In genomic region chr3:122689587-122689986, GRCh38 we compare ENCODE assay signal across 19 cellular contexts. TPM values are rescaled to one million over a fixed set of nuclear protein-coding genes. Genes with fewer than 3 reads are reported as not detected.
A peak's percentile ranks its signal among the peaks of the same experiment; 100 is the strongest.
DNase-seq lines count a peak whose midpoint lies in the region; ATAC-seq and TF ChIP-seq lines count a peak whose summit lies in the region.
"Had no signal": no experiment of that assay in that cellular context is flagged by ENCODE, and none has a peak within 500 bp of the region (broad histone marks: within the 10 kb centered on the region; RNA-seq: fewer than 3 reads in every experiment).

No MANE protein-coding gene starts in this region.

- peak overlapping the region; percentile 21 for H3K27ac ChIP-seq in hepatocyte
- no peak overlapping the region for H3K27ac ChIP-seq in testis
- H3K27ac ChIP-seq: BLaER1, right atrium auricular region had no signal

- H3K4me1 Mint-ChIP-seq in CD14-positive monocyte: peaks cover 12% of the 10 kb centered on the region
- H3K4me1 Mint-ChIP-seq in activated naive CD8-positive, alpha-beta T cell treated with anti-CD3 and anti-CD28 coated beads for 36 hours: peaks cover 17% of the 10 kb centered on the region
- H3K4me1 Mint-ChIP-seq in activated T-helper 17 cell treated with anti-CD3 and anti-CD28 coated beads, Interleukin-2, amount 50 U/mL, for 72 hours: peaks cover 8% of the 10 kb centered on the region
- H3K4me1 Mint-ChIP-seq: GM23338, nephron progenitor cell had no signal

- TF ChIP-seq CTCF in CD14-positive monocyte (IDR thresholded peaks at IDR 0.05) (no peak), hepatocyte (IDR thresholded peaks at IDR 0.05; ENCODE audit: poor library complexity) (no peak), testis (IDR thresholded peaks at IDR 0.05) (no peak)

- no peak for ATAC-seq in activated T-helper 17 cell treated with anti-CD3 and anti-CD28 coated beads, Interleukin-2, amount 50 U/mL, for 72 hours (replicated peaks)
- ATAC-seq in GM18502 (IDR thresholded peaks at IDR 0.05; ENCODE audit: poor library complexity, unreplicated experiment): no peak
- ATAC-seq: GM23338 had no signal

- no peaks in the 10 kb centered on the region for H3K27me3 Mint-ChIP-seq in CD14-positive monocyte (ENCODE audit: low read depth in 3 of 3)
- no peaks in the 10 kb centered on the region for H3K27me3 Mint-ChIP-seq in activated naive CD8-positive, alpha-beta T cell treated with anti-CD3 and anti-CD28 coated beads for 36 hours
- no peaks in the 10 kb centered on the region for H3K27me3 Mint-ChIP-seq in activated T-helper 17 cell treated with anti-CD3 and anti-CD28 coated beads, Interleukin-2, amount 50 U/mL, for 72 hours

- H4K20me1 ChIP-seq in hepatocyte (ENCODE audit: insufficient read depth, poor library complexity, severe bottlenecking): no peaks in the 10 kb centered on the region
- H4K20me1 ChIP-seq: BLaER1 had no signal

- H3K36me3 ChIP-seq in hepatocyte (replicated peaks; ENCODE audit: insufficient read depth, low read depth) (no peaks in the 10 kb centered on the region), testis (ENCODE audit: low read depth, missing control alignments) (no peaks in the 10 kb centered on the region)

- no peak overlapping the region for H3K4me3 ChIP-seq in hepatocyte
- H3K4me3 ChIP-seq in testis: no peak overlapping the region
- H3K4me3 ChIP-seq: BLaER1, GM23338, right atrium auricular region had no signal

- H3K9me2 ChIP-seq in hepatocyte (replicated peaks; ENCODE audit: insufficient read depth): no peaks in the 10 kb centered on the region

- H3K79me2 ChIP-seq in hepatocyte: peaks cover 4% of the 10 kb centered on the region

- H2AFZ ChIP-seq in hepatocyte: no peak overlapping the region
- H2AFZ ChIP-seq: GM23338 had no signal

- H3K9me3 ChIP-seq in hepatocyte (ENCODE audit: low read depth) (no peaks in the 10 kb centered on the region), testis (no peaks in the 10 kb centered on the region)
- H3K9me3 ChIP-seq: BLaER1, right atrium auricular region had no signal

- DNase-seq in CD14-positive monocyte (ENCODE audit: low spot score) (no peak), LHCN-M2 (ENCODE audit: low read depth) (peak; percentile 24), hepatocyte (ENCODE audit: low spot score) (peak; percentile 71), NCI-H345 (lab: John Stamatoyannopoulos, UW) (no peak), testis (no peak)
- DNase-seq in activated naive CD8-positive, alpha-beta T cell treated with anti-CD3 and anti-CD28 coated beads for 36 hours: no peak
- DNase-seq: amniotic stem cell; DND-41; effector memory CD4-positive, alpha-beta T cell; NCI-H1105; nephron progenitor cell; Right ventricle myocardium superior; stimulated activated CD4-positive, alpha-beta T cell treated with anti-CD3 and anti-CD28 coated beads, Interleukin-4, amount 100 ng/mL, for 4 hours; stimulated activated naive CD4-positive, alpha-beta T cell had no signal

- TF ChIP-seq POLR2A in testis (IDR thresholded peaks at IDR 0.05): no peak

- H3K4me1 ChIP-seq in hepatocyte (ENCODE audit: insufficient read depth) (peaks cover 5% of the 10 kb centered on the region), testis (no peaks in the 10 kb centered on the region)
- H3K4me1 ChIP-seq: right atrium auricular region had no signal

- H3K9me3 Mint-ChIP-seq in CD14-positive monocyte: peaks cover 0 to 3% (median 0%) of the 10 kb centered on the region in 7 donors
- H3K9me3 Mint-ChIP-seq in activated naive CD8-positive, alpha-beta T cell treated with anti-CD3 and anti-CD28 coated beads for 36 hours: no peaks in the 10 kb centered on the region
- no peaks in the 10 kb centered on the region for H3K9me3 Mint-ChIP-seq in activated T-helper 17 cell treated with anti-CD3 and anti-CD28 coated beads, Interleukin-2, amount 50 U/mL, for 72 hours
- H3K9me3 Mint-ChIP-seq: GM23338, nephron progenitor cell had no signal

- H3K27me3 ChIP-seq in hepatocyte (no peaks in the 10 kb centered on the region), testis (no peaks in the 10 kb centered on the region)
- H3K27me3 ChIP-seq: BLaER1, right atrium auricular region had no signal

- 63% methylated on average over 2 of the region's 2 CpGs for WGBS in hepatocyte (ENCODE audit: low lambda C conversion rate, missing lambda C conversion rate)
- 89 to 96% methylated on average over 2 of the region's 2 CpGs for WGBS in testis, 2 donors

- no peak overlapping the region for H3K4me2 ChIP-seq in hepatocyte
- H3K4me2 ChIP-seq: BLaER1, GM23338 had no signal

- H3K36me3 Mint-ChIP-seq in CD14-positive monocyte: peaks cover 54 to 63% of the 10 kb centered on the region in 2 donors
- peaks cover 62% of the 10 kb centered on the region for H3K36me3 Mint-ChIP-seq in activated naive CD8-positive, alpha-beta T cell treated with anti-CD3 and anti-CD28 coated beads for 36 hours
- H3K36me3 Mint-ChIP-seq in activated T-helper 17 cell treated with anti-CD3 and anti-CD28 coated beads, Interleukin-2, amount 50 U/mL, for 72 hours (ENCODE audit: low read depth): peaks cover 27% of the 10 kb centered on the region

- H3K27ac Mint-ChIP-seq in CD14-positive monocyte: peak overlapping the region; percentile 6 to 82 (median 49)
- H3K27ac Mint-ChIP-seq in activated naive CD8-positive, alpha-beta T cell treated with anti-CD3 and anti-CD28 coated beads for 36 hours: peak overlapping the region; percentile 14
- H3K27ac Mint-ChIP-seq in activated T-helper 17 cell treated with anti-CD3 and anti-CD28 coated beads, Interleukin-2, amount 50 U/mL, for 72 hours: no peak overlapping the region
- H3K27ac Mint-ChIP-seq: GM23338, nephron progenitor cell had no signal

- H3K4me3 Mint-ChIP-seq in CD14-positive monocyte: no peak overlapping the region
- H3K4me3 Mint-ChIP-seq in activated naive CD8-positive, alpha-beta T cell treated with anti-CD3 and anti-CD28 coated beads for 36 hours: no peak overlapping the region
- no peak overlapping the region for H3K4me3 Mint-ChIP-seq in activated T-helper 17 cell treated with anti-CD3 and anti-CD28 coated beads, Interleukin-2, amount 50 U/mL, for 72 hours
- H3K4me3 Mint-ChIP-seq: GM23338, nephron progenitor cell had no signal

- intact Hi-C loops in CD14-positive monocyte (cut with micrococcal nuclease) (loop anchor here in 1 of 2 donors (10.0 kb wide), 3 partner anchors 235 to 1145 kb away; partner anchors contain the start of genes FAM162A, MIX23 and POLQ), testis (cut with DNase I; ENCODE audit: low total_unique reads) (no loop called here)

RNA-seq across cellular contexts. Expression of gene PARP14, which starts 8.9 kb away (rescaled TPM):
- polyA plus RNA-seq in CD14-positive monocyte (10 to 100 TPM; 22.1 to 26.9 TPM), hepatocyte (8.5 TPM in 2 replicates), testis (ENCODE audit: insufficient read depth, low read depth, low replicate concordance) (8.8 TPM)
- total RNA-seq in LHCN-M2 (2014; rRNA removed) (3.7 and 10.9 TPM in 2 replicates), hepatocyte (27.7 and 33.1 TPM in 2 replicates), testis (10 to 100 TPM; 11.3 to 18.2 TPM)
- 1.6 TPM for polyA plus RNA-seq in LHCN-M2 (2012)
- 10 to 100 TPM; 55.2 to 56.5 TPM for total RNA-seq in activated naive CD8-positive, alpha-beta T cell treated with anti-CD3 and anti-CD28 coated beads for 36 hours
- 10 to 100 TPM; 51.5 to 55.9 TPM for total RNA-seq in activated T-helper 17 cell treated with anti-CD3 and anti-CD28 coated beads, Interleukin-2, amount 50 U/mL, for 72 hours

Comparison
In these comparisons a context has a peak if more than half of its experiments do, and no peak if none do; other contexts are left out.
1. DNase-seq: peak in LHCN-M2 (single experiment) and hepatocyte (single experiment); none in CD14-positive monocyte (single experiment), activated naive CD8-positive, alpha-beta T cell treated with anti-CD3 and anti-CD28 coated beads for 36 hours (single experiment), NCI-H345 (single experiment) and testis (single experiment).